In genomic region chr7:50641442-50642405, GRCh38 we compare ENCODE assay signal across 10 cellular contexts.
DNase-seq lines count a peak whose midpoint lies in the region; ATAC-seq, FAIRE-seq and TF ChIP-seq lines count a peak whose summit lies in the region.
"Had no signal": no experiment of that assay in that cellular context is flagged by ENCODE, and none has a peak within 500 bp of the region (broad histone marks: within the 10 kb centered on the region; RNA-seq: fewer than 3 reads in every experiment).

No MANE protein-coding gene starts in this region.

- no peak overlapping the region for H3K27ac ChIP-seq in endodermal cell (ENCODE audit: low read depth, low read length)
- H3K27ac ChIP-seq: C4-2B had no signal

- no peak for ATAC-seq in HG02642 (IDR thresholded peaks at IDR 0.05; ENCODE audit: poor library complexity, unreplicated experiment)
- ATAC-seq in HG02870 (IDR thresholded peaks at IDR 0.05; ENCODE audit: unreplicated experiment): no peak

- peaks cover 8% of the 10 kb centered on the region for H3K9me3 Mint-ChIP-seq in endodermal cell

- H3K4me1 ChIP-seq in endodermal cell (ENCODE audit: control insufficient read depth, insufficient read depth, low read length): no peaks in the 10 kb centered on the region

- H3K27me3 Mint-ChIP-seq in endodermal cell (ENCODE audit: insufficient read depth): no peaks in the 10 kb centered on the region

- peak; percentile 39; the same call in 1 of the 2 replicates for TF ChIP-seq CTCF in LNCaP clone FGC (IDR thresholded peaks at IDR 0.05; ENCODE audit: control insufficient read depth, extremely low read depth, insufficient read depth)
- peak; percentile 42 for TF ChIP-seq CTCF in endodermal cell (conservative IDR thresholded peaks at IDR 0.05)

- no peaks in the 10 kb centered on the region for H3K4me1 Mint-ChIP-seq in endodermal cell

- H3K4me3 Mint-ChIP-seq in endodermal cell: no peak overlapping the region

- H3K27ac Mint-ChIP-seq in endodermal cell: peak overlapping the region; percentile 12

- H3K27me3 ChIP-seq in endodermal cell (ENCODE audit: control insufficient read depth, insufficient read depth, low read length, poor library complexity, severe bottlenecking): no peaks in the 10 kb centered on the region

- no peak for FAIRE-seq in HTR-8/SVneo (lab: Jason Lieb, UNC)

- DNase-seq in Ammon's horn (ENCODE audit: low spot score) (peak; percentile 97), LNCaP clone FGC (ENCODE audit: low read depth) (no peak), endodermal cell (no peak), midbrain (lab: John Stamatoyannopoulos, UW) (peak; percentile 93), HTR-8/SVneo (ENCODE audit: insufficient read length, low spot score) (no peak)
- no peak for DNase-seq in activated naive CD4-positive, alpha-beta T cell treated with Interleukin-2 at 50 U/mL for 16 hours
- DNase-seq: activated gamma-delta T cell treated with Interleukin-2 at 50 U/mL for 16 hours had no signal

- H3K9me3 ChIP-seq in endodermal cell (ENCODE audit: control insufficient read depth, low read length): peaks cover 19% of the 10 kb centered on the region

- peaks cover 23% of the 10 kb centered on the region for H3K36me3 ChIP-seq in endodermal cell (ENCODE audit: control insufficient read depth, insufficient read depth, low read length)

- H3K4me3 ChIP-seq in LNCaP clone FGC (ENCODE audit: low read depth, low read length): no peak overlapping the region
- H3K4me3 ChIP-seq in endodermal cell (ENCODE audit: low read length): no peak overlapping the region

- peaks cover 38% of the 10 kb centered on the region for H3K36me3 Mint-ChIP-seq in endodermal cell (ENCODE audit: low read depth)

- 89 to 96% methylated on average over 10 to 18 of the region's 18 CpGs for WGBS in endodermal cell (ENCODE audit: insufficient coverage in 1 of 2, insufficient read length in 1 of 2), 2 experiments

- H3K9ac ChIP-seq in endodermal cell (ENCODE audit: extremely low read depth, low read length, poor library complexity, severe bottlenecking): no peak overlapping the region

Comparison
In these comparisons a context has a peak if more than half of its experiments do, and no peak if none do; other contexts are left out.
1. DNase-seq: peak in Ammon's horn (single experiment) and midbrain (single experiment); none in LNCaP clone FGC (single experiment), endodermal cell (single experiment), activated naive CD4-positive, alpha-beta T cell treated with Interleukin-2 at 50 U/mL for 16 hours (single experiment) and HTR-8/SVneo (single experiment).